ENCODE assay signal across 8 cellular contexts in genomic region chr6:145735356-145736165, GRCh38. TPM values are rescaled to one million over a fixed set of nuclear protein-coding genes. Genes with fewer than 3 reads are reported as not detected.
DNase-seq lines count a peak whose midpoint lies in the region; ATAC-seq and TF ChIP-seq lines count a peak whose summit lies in the region.

Gene EPM2A (minus strand): TSS chr6:145735520. CDS start chr6:145735498, 22 bp downstream.

- POLR2A ChIA-PET in Panc1 (lab: Charles Lee) = interaction anchor here (0.5 to 1.1 kb wide), 4 partner anchors 8 to 1172 kb away, joined by 3 to 5 read pairs (median 3); no protein-coding TSS in a partner anchor

- H3K4me3 ChIP-seq in Panc1 (ENCODE audit: low read depth in 2 of 2, low read length in 2 of 2) (peak within 1 kb of the TSS; percentile 83 to 87), fibroblast of mammary gland (ENCODE audit: control insufficient read depth, low read depth, low read length) (peak within 1 kb of the TSS; percentile 72)

- CTCF ChIA-PET in Panc1 (lab: Charles Lee) = interaction anchor here (1.1 kb wide), 1 partner anchor 32 kb away, joined by 5 read pairs; no protein-coding TSS in a partner anchor

- DNase-seq in DMS153 treated with DMSO at 0.1 percent for 48 hours (lab: John Stamatoyannopoulos, UW; ENCODE audit: unreplicated experiment) = peak; percentile 40
- DNase-seq in HUDEP-2 (lab: John Stamatoyannopoulos, UW; ENCODE audit: unreplicated experiment in 76 of 76) = peak in 71 of 76 experiments; percentile 29 to 92 (median 74)
- no peak for DNase-seq in Panc1 (ENCODE audit: low read depth, low spot score)
- peak; percentile 57 for DNase-seq in activated T-helper 1 cell treated with anti-CD3 and anti-CD28 coated beads, Interleukin-12 subunit alpha, Interleukin-12 subunit beta, Interleukin-2, Interleukin-4 antibody, amounts not matched to agents 30 ng/mL and 10 ng/mL and 1 ng/mL, durations not matched to agents 14 hours and 24 hours and 36 hours (ENCODE audit: low spot score)
- peak; percentile 75 for DNase-seq in fibroblast of mammary gland (ENCODE audit: low read depth)
- peak; percentile 59 for DNase-seq in natural killer cell
- DNase-seq in stimulated activated naive CD8-positive, alpha-beta T cell treated with anti-CD3 and anti-CD28 coated beads, Interleukin-15, amount 100 ng/mL, for 72 hours = peak; percentile 78 to 79

- in situ Hi-C loops in Panc1 (cut with HindIII; ENCODE audit: low pct_unique_long_range_greater_than_20kb, low sequenced_read_pairs) = no loop called here

- peak within 1 kb of the TSS; percentile 99 for H3K27ac ChIP-seq in Panc1 (ENCODE audit: low read length)

- H3K36me3 Mint-ChIP-seq in activated T-helper 1 cell treated with anti-CD3 and anti-CD28 coated beads, Interleukin-12 subunit alpha, Interleukin-12 subunit beta, Interleukin-2, Interleukin-4 antibody, amounts not matched to agents 30 ng/mL and 10 ng/mL and 1 ng/mL, durations not matched to agents 14 hours and 24 hours and 36 hours (ENCODE audit: low read depth) = peaks cover 4% of the 10 kb centered on the region
- no peaks in the 10 kb centered on the region for H3K36me3 Mint-ChIP-seq in natural killer cell

- H3K4me1 Mint-ChIP-seq in activated T-helper 1 cell treated with anti-CD3 and anti-CD28 coated beads, Interleukin-12 subunit alpha, Interleukin-12 subunit beta, Interleukin-2, Interleukin-4 antibody, amounts not matched to agents 30 ng/mL and 10 ng/mL and 1 ng/mL, durations not matched to agents 14 hours and 24 hours and 36 hours (ENCODE audit: low read depth) = peaks cover 26% of the 10 kb centered on the region
- peaks cover 0 to 10% of the 10 kb centered on the region in 2 donors for H3K4me1 Mint-ChIP-seq in natural killer cell
- peaks cover 18% of the 10 kb centered on the region for H3K4me1 Mint-ChIP-seq in stimulated activated naive CD8-positive, alpha-beta T cell treated with anti-CD3 and anti-CD28 coated beads, Interleukin-15, amount 100 ng/mL, for 72 hours

- no peaks in the 10 kb centered on the region for H3K9me3 ChIP-seq in Panc1 (ENCODE audit: control insufficient read depth, insufficient read depth, low read depth, low read length)

- H3K27me3 ChIP-seq in Panc1 (ENCODE audit: control insufficient read depth, insufficient read depth, low read length) = no peaks in the 10 kb centered on the region

- peaks cover 17% of the 10 kb centered on the region for H3K4me1 ChIP-seq in Panc1 (ENCODE audit: control insufficient read depth, insufficient read depth, low read length)

- BruUV-seq in Panc1 (replicated peaks; lab: Mats Ljungman, UMichigan) = TSS peak; percentile 96

- peak; percentile 34; the same call in 1 of the 2 replicates for TF ChIP-seq CTCF in Panc1 (IDR thresholded peaks at IDR 0.05)
- TF ChIP-seq CTCF in fibroblast of mammary gland (conservative IDR thresholded peaks at IDR 0.05; ENCODE audit: control insufficient read depth, insufficient read depth, low read depth, low read length) = no peak
- no peak for TF ChIP-seq CTCF in natural killer cell (IDR thresholded peaks at IDR 0.05)

- peaks cover 8% of the 10 kb centered on the region for H3K9me3 Mint-ChIP-seq in activated T-helper 1 cell treated with anti-CD3 and anti-CD28 coated beads, Interleukin-12 subunit alpha, Interleukin-12 subunit beta, Interleukin-2, Interleukin-4 antibody, amounts not matched to agents 30 ng/mL and 10 ng/mL and 1 ng/mL, durations not matched to agents 14 hours and 24 hours and 36 hours
- no peaks in the 10 kb centered on the region for H3K9me3 Mint-ChIP-seq in natural killer cell
- peaks cover 7 to 16% of the 10 kb centered on the region in 2 donors for H3K9me3 Mint-ChIP-seq in stimulated activated naive CD8-positive, alpha-beta T cell treated with anti-CD3 and anti-CD28 coated beads, Interleukin-15, amount 100 ng/mL, for 72 hours

- H3K36me3 ChIP-seq in Panc1 (ENCODE audit: control insufficient read depth, insufficient read depth, low read length) = no peaks in the 10 kb centered on the region; the same call in 1 of the 2 replicates

- ATAC-seq in GM21390 (IDR thresholded peaks at IDR 0.05; ENCODE audit: unreplicated experiment) = peak; percentile 70
- ATAC-seq in Panc1 = peak; percentile 87
- peak; percentile 62 to 82 (median 80) for ATAC-seq in natural killer cell
- peak; percentile 83 for ATAC-seq in stimulated activated naive CD8-positive, alpha-beta T cell treated with anti-CD3 and anti-CD28 coated beads, Interleukin-15, amount 100 ng/mL, for 72 hours

- H3K27ac Mint-ChIP-seq in activated T-helper 1 cell treated with anti-CD3 and anti-CD28 coated beads, Interleukin-12 subunit alpha, Interleukin-12 subunit beta, Interleukin-2, Interleukin-4 antibody, amounts not matched to agents 30 ng/mL and 10 ng/mL and 1 ng/mL, durations not matched to agents 14 hours and 24 hours and 36 hours = peak within 1 kb of the TSS; percentile 96
- H3K27ac Mint-ChIP-seq in natural killer cell = peak within 1 kb of the TSS; percentile 90 to 95
- H3K27ac Mint-ChIP-seq in stimulated activated naive CD8-positive, alpha-beta T cell treated with anti-CD3 and anti-CD28 coated beads, Interleukin-15, amount 100 ng/mL, for 72 hours = peak within 1 kb of the TSS; percentile 99 to 100

- intact Hi-C loops in Panc1 (cut with micrococcal nuclease; ENCODE audit: unreplicated experiment) = loop anchor here (2.0 to 10.0 kb wide), 2 partner anchors 79 to 149 kb away; partner anchors contain the start of gene FBXO30
- intact Hi-C loops in activated T-helper 1 cell treated with anti-CD3 and anti-CD28 coated beads, Interleukin-12 subunit alpha, Interleukin-12 subunit beta, Interleukin-2, Interleukin-4 antibody, amounts not matched to agents 30 ng/mL and 10 ng/mL and 1 ng/mL, durations not matched to agents 14 hours and 24 hours and 36 hours (cut with micrococcal nuclease) = loop anchor here (1.0 to 10.0 kb wide), 6 partner anchors 79 to 1893 kb away; partner anchors contain the start of genes FBXO30, LTV1 and STXBP5
- intact Hi-C loops in natural killer cell (cut with micrococcal nuclease) = loop anchor here (10.0 kb wide), 2 partner anchors 129 to 229 kb away; partner anchors contain the start of gene SHPRH

- H3K4me3 Mint-ChIP-seq in activated T-helper 1 cell treated with anti-CD3 and anti-CD28 coated beads, Interleukin-12 subunit alpha, Interleukin-12 subunit beta, Interleukin-2, Interleukin-4 antibody, amounts not matched to agents 30 ng/mL and 10 ng/mL and 1 ng/mL, durations not matched to agents 14 hours and 24 hours and 36 hours = peak within 1 kb of the TSS; percentile 94
- peak within 1 kb of the TSS; percentile 99 for H3K4me3 Mint-ChIP-seq in natural killer cell
- H3K4me3 Mint-ChIP-seq in stimulated activated naive CD8-positive, alpha-beta T cell treated with anti-CD3 and anti-CD28 coated beads, Interleukin-15, amount 100 ng/mL, for 72 hours = peak within 1 kb of the TSS; percentile 94 to 96

- H3K27me3 Mint-ChIP-seq in activated T-helper 1 cell treated with anti-CD3 and anti-CD28 coated beads, Interleukin-12 subunit alpha, Interleukin-12 subunit beta, Interleukin-2, Interleukin-4 antibody, amounts not matched to agents 30 ng/mL and 10 ng/mL and 1 ng/mL, durations not matched to agents 14 hours and 24 hours and 36 hours (ENCODE audit: insufficient read depth) = no peaks in the 10 kb centered on the region
- H3K27me3 Mint-ChIP-seq in natural killer cell (ENCODE audit: low read depth in 2 of 2) = no peaks in the 10 kb centered on the region
- no peaks in the 10 kb centered on the region for H3K27me3 Mint-ChIP-seq in stimulated activated naive CD8-positive, alpha-beta T cell treated with anti-CD3 and anti-CD28 coated beads, Interleukin-15, amount 100 ng/mL, for 72 hours

RNA-seq across cellular contexts. Expression of gene EPM2A, which starts in this region (rescaled TPM):
- total RNA-seq in Panc1 (2021; ENCODE audit: unreplicated experiment) (5.7 TPM), natural killer cell (1 to 10 TPM; 5.2 to 6.9 (median 6.7) TPM)
- 3.5 TPM for polyA plus RNA-seq in Panc1 (2012; ENCODE audit: insufficient read length)
- 6.5 and 7.0 TPM in 2 replicates for total RNA-seq in activated T-helper 1 cell treated with anti-CD3 and anti-CD28 coated beads, Interleukin-12 subunit alpha, Interleukin-12 subunit beta, Interleukin-2, Interleukin-4 antibody, amounts not matched to agents 30 ng/mL and 10 ng/mL and 1 ng/mL, durations not matched to agents 14 hours and 24 hours and 36 hours
